ENCODE assay signal across 21 cellular contexts in genomic region chr2:124320072-124320471, GRCh38.
"Had no signal": no experiment of that assay in that cellular context is flagged by ENCODE, and none has a peak within 500 bp of the region (broad histone marks: within the 10 kb centered on the region; RNA-seq: fewer than 3 reads in every experiment).

No MANE protein-coding gene starts in this region.

- ATAC-seq: heart left ventricle; left colon; left ventricle myocardium superior; natural killer cell treated with Interleukin-12 subunit alpha and Interleukin-12 subunit beta and Interleukin-15 and Interleukin-18, amount 100 ng/mL, for 72 hours; stimulated activated naive B cell treated with anti-CD40 and anti-IgM and Interleukin-4, amounts not matched to agents 10 μg/mL and 1 μg/mL and 100 μg/mL, for 72 hours; stimulated activated naive CD8-positive, alpha-beta T cell treated with anti-CD3 and anti-CD28 coated beads, Interleukin-15, amount 100 ng/mL, for 72 hours; upper lobe of right lung had no signal

- H3K4me1 ChIP-seq: heart left ventricle, right atrium auricular region, testis, tibial nerve, upper lobe of right lung, vagina had no signal

- H3K27me3 ChIP-seq: dorsolateral prefrontal cortex, heart left ventricle, right atrium auricular region, sigmoid colon, testis, tibial nerve, upper lobe of right lung, vagina had no signal

- H3K27ac ChIP-seq: dorsolateral prefrontal cortex, heart left ventricle, right atrium auricular region, sigmoid colon, skin epidermis, testis, tibial nerve, upper lobe of right lung, vagina had no signal

- DNase-seq: dorsolateral prefrontal cortex; effector CD8-positive, alpha-beta T cell; heart left ventricle; hippocampal formation; left colon; left ventricle myocardium superior; mesenchymal stem cell; midbrain; sigmoid colon; stimulated activated CD4-positive, alpha-beta T cell treated with anti-CD3 and anti-CD28 coated beads, Interleukin-2, amount 100 ng/mL, for 24 hours; stimulated activated CD4-positive, alpha-beta T cell treated with anti-CD3 and anti-CD28 coated beads, Interleukin-4, amount 100 ng/mL, for 4 hours; stimulated activated naive B cell treated with anti-CD40 and anti-IgM and Interleukin-4, amounts not matched to agents 10 μg/mL and 1 μg/mL and 100 μg/mL, for 72 hours; stimulated activated naive CD8-positive, alpha-beta T cell treated with anti-CD3 and anti-CD28 coated beads, Interleukin-15, amount 100 ng/mL, for 72 hours; testis; upper lobe of right lung had no signal

- H3K36me3 ChIP-seq: heart left ventricle, right atrium auricular region, sigmoid colon, tibial nerve, upper lobe of right lung, vagina had no signal

- H3K9me3 ChIP-seq: heart left ventricle, right atrium auricular region, sigmoid colon, testis, tibial nerve, upper lobe of right lung, vagina had no signal

- H3K4me3 ChIP-seq: dorsolateral prefrontal cortex, heart left ventricle, lung, right atrium auricular region, sigmoid colon, skin epidermis, testis, tibial nerve, upper lobe of right lung, vagina had no signal
